In genomic region chr4:185305979-185306442, GRCh38 we compare ENCODE assay signal across 9 cellular contexts.
DNase-seq lines count a peak whose midpoint lies in the region; ATAC-seq and TF ChIP-seq lines count a peak whose summit lies in the region.
"Had no signal": no experiment of that assay in that cellular context is flagged by ENCODE, and none has a peak within 500 bp of the region (broad histone marks: within the 10 kb centered on the region; RNA-seq: fewer than 3 reads in every experiment).

No MANE protein-coding gene starts in this region.

- no peaks in the 10 kb centered on the region for H3K9me3 Mint-ChIP-seq in nephron

- TF ChIP-seq EP300 in gastroesophageal sphincter (IDR thresholded peaks at IDR 0.05) (no peak), transverse colon (IDR thresholded peaks at IDR 0.05; ENCODE audit: low read depth) (no peak)

- H3K4me1 Mint-ChIP-seq in nephron, result peaks cover 18% of the 10 kb centered on the region

- H3K27me3 Mint-ChIP-seq in nephron (ENCODE audit: low read depth), result no peaks in the 10 kb centered on the region

- 68 to 86% methylated on average over 6 to 7 of the region's 7 CpGs for WGBS in gastroesophageal sphincter (ENCODE audit: low coverage in 1 of 2), 2 donors
- WGBS in transverse colon (ENCODE audit: low coverage in 1 of 2), 2 donors, result 86 to 94% methylated on average over 5 to 7 of the region's 7 CpGs

- H3K36me3 ChIP-seq in gastroesophageal sphincter (peaks cover 0 to 35% of the 10 kb centered on the region in 2 donors), transverse colon (peaks cover 0 to 6% (median under 1%) of the 10 kb centered on the region in 4 donors)

- peak; percentile 98 for DNase-seq in EH (ENCODE audit: low read depth)
- DNase-seq in NCI-H2107 treated with DMSO at 0.1 percent for 48 hours (lab: John Stamatoyannopoulos, UW; ENCODE audit: unreplicated experiment), result peak; percentile 80
- DNase-seq in dermis microvascular lymphatic vessel endothelial cell (ENCODE audit: low read depth in 2 of 2), result peak; percentile 3 to 48
- DNase-seq in KG1 (lab: John Stamatoyannopoulos, UW), result no peak
- no peak for DNase-seq in transverse colon
- DNase-seq: cerebellar nuclear complex had no signal

- TF ChIP-seq CTCF in nephron (IDR thresholded peaks at IDR 0.05; ENCODE audit: unreplicated experiment in 3 of 3), result no peak
- no peak for TF ChIP-seq CTCF in gastroesophageal sphincter (IDR thresholded peaks at IDR 0.05)
- no peak for TF ChIP-seq CTCF in transverse colon (IDR thresholded peaks at IDR 0.05)

- H3K27me3 ChIP-seq in gastroesophageal sphincter (no peaks in the 10 kb centered on the region), transverse colon (no peaks in the 10 kb centered on the region)

- H3K27ac Mint-ChIP-seq in nephron, result peak overlapping the region; percentile 17 to 56 (median 43)

- H3K27ac ChIP-seq in gastroesophageal sphincter, result no peak overlapping the region
- H3K27ac ChIP-seq in transverse colon, result no peak overlapping the region

- H3K4me3 ChIP-seq in gastroesophageal sphincter, result no peak overlapping the region
- H3K4me3 ChIP-seq in transverse colon, result no peak overlapping the region

- H3K4me1 ChIP-seq in gastroesophageal sphincter (no peaks in the 10 kb centered on the region), transverse colon (peaks cover 10 to 16% (median 14%) of the 10 kb centered on the region in 4 donors)

- peaks cover 17% of the 10 kb centered on the region for H3K36me3 Mint-ChIP-seq in nephron (ENCODE audit: low read depth)

- intact Hi-C loops in transverse colon (cut with DNase I; ENCODE audit: low total_unique reads), result no loop called here

- TF ChIP-seq POLR2A in gastroesophageal sphincter (IDR thresholded peaks at IDR 0.05) (no peak), transverse colon (IDR thresholded peaks at IDR 0.05) (no peak)

- in situ Hi-C loops in transverse colon (cut with MboI; ENCODE audit: low pct_ligation_motif_present in 1 of 4, low pct_unique_long_range_greater_than_20kb in 1 of 4, low sequenced_read_pairs in 3 of 4), result no loop called here

- H3K4me3 Mint-ChIP-seq in nephron, result no peak overlapping the region

- H3K9me3 ChIP-seq in gastroesophageal sphincter (no peaks in the 10 kb centered on the region), transverse colon (no peaks in the 10 kb centered on the region)

- ATAC-seq in gastroesophageal sphincter, result no peak
- ATAC-seq in HG03097 (IDR thresholded peaks at IDR 0.05; ENCODE audit: low FRiP score, unreplicated experiment), result no peak

Comparison
In these comparisons a context has a peak if more than half of its experiments do, and no peak if none do; other contexts are left out.
1. DNase-seq: peak in EH (single experiment), NCI-H2107 treated with DMSO at 0.1 percent for 48 hours (single experiment) and dermis microvascular lymphatic vessel endothelial cell (2 of 2); none in KG1 (single experiment) and transverse colon (single experiment).